31 cellular contexts compared by ENCODE assay signal in genomic region chr3:112345681-112346080, GRCh38. TPM values are rescaled to one million over a fixed set of nuclear protein-coding genes. Genes with fewer than 3 reads are reported as not detected.
"Had no signal": no experiment of that assay in that cellular context is flagged by ENCODE, and none has a peak within 500 bp of the region (broad histone marks: within the 10 kb centered on the region; RNA-seq: fewer than 3 reads in every experiment).

No MANE protein-coding gene starts in this region.

- DNase-seq: activated CD4-positive, alpha-beta T cell treated with anti-CD3 and anti-CD28 coated beads, Interleukin-2, amount 10 ng/mL, durations not matched to agents 7 days and 5 days; activated CD4-positive, CD25-positive, alpha-beta regulatory T cell treated with anti-CD3 and anti-CD28 coated beads, Interleukin-2, amount 50 U/mL, for 72 hours; activated CD8-positive, alpha-beta T cell treated with anti-CD3 and anti-CD28 coated beads for 36 hours; activated naive CD4-positive, alpha-beta T cell; activated T-cell treated with anti-CD3 and anti-CD28 coated beads, Interleukin-2, amount 50 U/mL, for 48 hours; adrenal gland; cerebellar nuclear complex; colonic mucosa; dorsolateral prefrontal cortex; effector memory CD4-positive, alpha-beta T cell; erythroblast; foreskin fibroblast; head of caudate nucleus; hypothalamus; midbrain; naive thymus-derived CD8-positive, alpha-beta T cell; occipital lobe; right lobe of liver; stimulated activated CD4-positive, alpha-beta T cell treated with anti-CD3 and anti-CD28 coated beads, Interleukin-4, amount 100 ng/mL, for 24 hours; stimulated activated naive CD8-positive, alpha-beta T cell treated with anti-CD3 and anti-CD28 coated beads, Interleukin-15, amount 100 ng/mL, for 72 hours; thyroid gland; upper lobe of left lung had no signal

- H3K4me3 Mint-ChIP-seq: activated CD4-positive, alpha-beta T cell treated with anti-CD3 and anti-CD28 coated beads, Interleukin-2, amount 10 ng/mL, durations not matched to agents 7 days and 5 days; activated CD8-positive, alpha-beta T cell treated with anti-CD3 and anti-CD28 coated beads for 36 hours; brain; memory B cell; naive thymus-derived CD8-positive, alpha-beta T cell; neural progenitor cell; stimulated activated effector memory CD8-positive, alpha-beta T cell treated with anti-CD3 and anti-CD28 coated beads, Interleukin-12 subunit alpha, Interleukin-12 subunit beta, amount 100 ng/mL, for 72 hours; stimulated activated naive CD8-positive, alpha-beta T cell treated with anti-CD3 and anti-CD28 coated beads, Interleukin-15, amount 100 ng/mL, for 72 hours had no signal

- H3K9me3 Mint-ChIP-seq: activated CD8-positive, alpha-beta T cell treated with anti-CD3 and anti-CD28 coated beads for 36 hours; activated naive CD4-positive, alpha-beta T cell treated with anti-CD3 and anti-CD28 coated beads, Interleukin-2, amount 50 U/mL, for 72 hours; stimulated activated naive CD8-positive, alpha-beta T cell treated with anti-CD3 and anti-CD28 coated beads, Interleukin-15, amount 100 ng/mL, for 72 hours had no signal

- ATAC-seq: activated CD8-positive, alpha-beta T cell treated with anti-CD3 and anti-CD28 coated beads for 36 hours; activated naive CD4-positive, alpha-beta T cell treated with anti-CD3 and anti-CD28 coated beads, Interleukin-2, amount 50 U/mL, for 72 hours; naive thymus-derived CD8-positive, alpha-beta T cell; right lobe of liver; stimulated activated effector memory CD8-positive, alpha-beta T cell treated with anti-CD3 and anti-CD28 coated beads, Interleukin-12 subunit alpha, Interleukin-12 subunit beta, amount 100 ng/mL, for 72 hours; stimulated activated naive CD8-positive, alpha-beta T cell treated with anti-CD3 and anti-CD28 coated beads, Interleukin-15, amount 100 ng/mL, for 72 hours had no signal

- H3K27ac Mint-ChIP-seq: activated CD4-positive, alpha-beta T cell treated with anti-CD3 and anti-CD28 coated beads, Interleukin-2, amount 10 ng/mL, durations not matched to agents 7 days and 5 days; activated CD8-positive, alpha-beta T cell treated with anti-CD3 and anti-CD28 coated beads for 36 hours; brain; memory B cell; neural progenitor cell; progenitor cell of endocrine pancreas; stimulated activated effector memory CD8-positive, alpha-beta T cell treated with anti-CD3 and anti-CD28 coated beads, Interleukin-12 subunit alpha, Interleukin-12 subunit beta, amount 100 ng/mL, for 72 hours; stimulated activated naive CD8-positive, alpha-beta T cell treated with anti-CD3 and anti-CD28 coated beads, Interleukin-15, amount 100 ng/mL, for 72 hours had no signal

- H3K4me1 Mint-ChIP-seq: stimulated activated effector memory CD8-positive, alpha-beta T cell treated with anti-CD3 and anti-CD28 coated beads, Interleukin-12 subunit alpha, Interleukin-12 subunit beta, amount 100 ng/mL, for 72 hours had no signal

- H3K27me3 Mint-ChIP-seq: activated CD4-positive, alpha-beta T cell treated with anti-CD3 and anti-CD28 coated beads, Interleukin-2, amount 10 ng/mL, durations not matched to agents 7 days and 5 days; activated CD8-positive, alpha-beta T cell treated with anti-CD3 and anti-CD28 coated beads for 36 hours; brain; memory B cell; naive thymus-derived CD8-positive, alpha-beta T cell; progenitor cell of endocrine pancreas; stimulated activated naive CD8-positive, alpha-beta T cell treated with anti-CD3 and anti-CD28 coated beads, Interleukin-15, amount 100 ng/mL, for 72 hours had no signal

RNA-seq across cellular contexts. Expression of gene SLC9C1, which starts 51.7 kb away (rescaled TPM):
- total RNA-seq: activated CD4-positive, alpha-beta T cell treated with anti-CD3 and anti-CD28 coated beads, Interleukin-2, amount 10 ng/mL, durations not matched to agents 7 days and 5 days; activated CD8-positive, alpha-beta T cell treated with anti-CD3 and anti-CD28 coated beads for 36 hours; activated naive CD4-positive, alpha-beta T cell treated with anti-CD3 and anti-CD28 coated beads, Interleukin-2, amount 50 U/mL, for 72 hours; adrenal gland; lower leg skin; naive thymus-derived CD8-positive, alpha-beta T cell; right lobe of liver; T-helper 1 cell treated with Interleukin-12 subunit alpha and Interleukin-12 subunit beta and Interleukin-4 antibody, amounts not matched to agents 30 ng/mL and 1 ng/mL, for 36 hours; upper lobe of left lung; vagina had no signal
